8 cellular contexts compared by ENCODE assay signal in genomic region chr11:75532200-75532972, GRCh38. TPM values are rescaled to one million over a fixed set of nuclear protein-coding genes. Genes with fewer than 3 reads are reported as not detected.
DNase-seq lines count a peak whose midpoint lies in the region; ATAC-seq and TF ChIP-seq lines count a peak whose summit lies in the region.

No MANE protein-coding gene starts in this region.

- H3K4me1 ChIP-seq in hepatocyte (ENCODE audit: insufficient read depth), result no peaks in the 10 kb centered on the region

- H3K27ac ChIP-seq in hepatocyte, result no peak overlapping the region

- H3K4me3 ChIP-seq in hepatocyte, result no peak overlapping the region

- H3K36me3 ChIP-seq in hepatocyte (replicated peaks; ENCODE audit: insufficient read depth, low read depth), result no peaks in the 10 kb centered on the region

- H3K9me3 ChIP-seq in hepatocyte (ENCODE audit: low read depth), result no peaks in the 10 kb centered on the region

- no peaks in the 10 kb centered on the region for H3K27me3 ChIP-seq in hepatocyte

- 44% methylated on average over 7 of the region's 7 CpGs for WGBS in hepatocyte (ENCODE audit: low lambda C conversion rate, missing lambda C conversion rate)

- no peaks in the 10 kb centered on the region for H3K79me2 ChIP-seq in hepatocyte

- peak; percentile 97 for TF ChIP-seq CTCF in hepatocyte (IDR thresholded peaks at IDR 0.05; ENCODE audit: poor library complexity)

- peak overlapping the region; percentile 53 for H3K4me2 ChIP-seq in hepatocyte

- H3K9me2 ChIP-seq in hepatocyte (replicated peaks; ENCODE audit: insufficient read depth), result no peaks in the 10 kb centered on the region

- peak overlapping the region; percentile 46 for H3K27ac Mint-ChIP-seq in T-helper 2 cell treated with Interferon-gamma antibody and Interleukin-4, amounts not matched to agents 5 μg/mL and 100 μg/mL, for 36 hours

- H3K27me3 Mint-ChIP-seq in T-helper 2 cell treated with Interferon-gamma antibody and Interleukin-4, amounts not matched to agents 5 μg/mL and 100 μg/mL, for 36 hours (ENCODE audit: low read depth), result peaks cover 3% of the 10 kb centered on the region

- peak; percentile 32 for DNase-seq in NCI-H2171 treated with DMSO at 0.1 percent for 48 hours (lab: John Stamatoyannopoulos, UW)
- DNase-seq in NCI-H2171 (lab: John Stamatoyannopoulos, UW), result no peak
- peak; percentile 68 for DNase-seq in NCI-H146 (lab: John Stamatoyannopoulos, UW)
- DNase-seq in T-helper 2 cell treated with Interferon-gamma antibody and Interleukin-4, amounts not matched to agents 5 μg/mL and 100 μg/mL, for 36 hours (ENCODE audit: low spot score), result peak; percentile 71
- DNase-seq in anterior cingulate cortex (lab: John Stamatoyannopoulos, UW), result peak in 49 of 58 donors; percentile 12 to 75 (median 40)
- DNase-seq in hepatocyte (ENCODE audit: low spot score), result peak; percentile 78
- peak; percentile 29 for DNase-seq in smooth muscle cell of the brain vasculature (ENCODE audit: low read depth, low spot score)

- peak overlapping the region; percentile 47 for H3K4me3 Mint-ChIP-seq in T-helper 2 cell treated with Interferon-gamma antibody and Interleukin-4, amounts not matched to agents 5 μg/mL and 100 μg/mL, for 36 hours

- H3K36me3 Mint-ChIP-seq in T-helper 2 cell treated with Interferon-gamma antibody and Interleukin-4, amounts not matched to agents 5 μg/mL and 100 μg/mL, for 36 hours (ENCODE audit: low read depth), result no peaks in the 10 kb centered on the region

- ATAC-seq in HG03457 (IDR thresholded peaks at IDR 0.05; ENCODE audit: unreplicated experiment), result no peak

- no peak overlapping the region for H2AFZ ChIP-seq in hepatocyte

- H4K20me1 ChIP-seq in hepatocyte (ENCODE audit: insufficient read depth, poor library complexity, severe bottlenecking), result no peaks in the 10 kb centered on the region

- H3K9me3 Mint-ChIP-seq in T-helper 2 cell treated with Interferon-gamma antibody and Interleukin-4, amounts not matched to agents 5 μg/mL and 100 μg/mL, for 36 hours, result no peaks in the 10 kb centered on the region

- H3K4me1 Mint-ChIP-seq in T-helper 2 cell treated with Interferon-gamma antibody and Interleukin-4, amounts not matched to agents 5 μg/mL and 100 μg/mL, for 36 hours (ENCODE audit: low read depth), result peaks cover 45% of the 10 kb centered on the region

RNA-seq across cellular contexts. Expression of gene GDPD5, which starts 6.6 kb away (rescaled TPM):
- total RNA-seq in hepatocyte, result 5.2 and 7.3 TPM in 2 replicates
- 6.3 and 8.9 TPM in 2 replicates for polyA plus RNA-seq in hepatocyte

RNA-seq across cellular contexts. Expression of gene SERPINH1, which starts 29.7 kb away (rescaled TPM):
- total RNA-seq in hepatocyte, result 709 and 805 TPM in 2 replicates
- polyA plus RNA-seq in hepatocyte, result 479 and 492 TPM in 2 replicates
